Comparison of ENCODE assay signal across 24 cellular contexts in genomic region chr14:53384536-53384935, GRCh38.
"Had no signal": no experiment of that assay in that cellular context is flagged by ENCODE, and none has a peak within 500 bp of the region (broad histone marks: within the 10 kb centered on the region; RNA-seq: fewer than 3 reads in every experiment).

No MANE protein-coding gene starts in this region.

- DNase-seq: activated CD4-positive, alpha-beta T cell treated with anti-CD3 and anti-CD28 coated beads for 48 hours; activated CD4-positive, alpha-beta T cell treated with anti-CD3 and anti-CD28 coated beads, Interleukin-2, amount 50 U/mL, for 4 hours; activated CD4-positive, CD25-positive, alpha-beta regulatory T cell treated with anti-CD3 and anti-CD28 coated beads, Interleukin-2, amount 50 U/mL, for 72 hours; activated CD8-positive, alpha-beta memory T cell treated with anti-CD3 and anti-CD28 coated beads, Interleukin-2, amount 10 ng/mL, durations not matched to agents 7 days and 5 days; activated effector memory CD4-positive, alpha-beta T cell treated with Interleukin-2 at 50 U/mL for 16 hours; activated naive CD4-positive, alpha-beta T cell; activated T-cell treated with anti-CD3 and anti-CD28 coated beads, Interleukin-2, amount 50 U/mL, for 24 hours; aorta; central memory CD4-positive, alpha-beta T cell; MM.1S; NCI-H1105; NCI-H1436 treated with DMSO at 0.1 percent for 48 hours; NCI-H187; NCI-H2081; NCI-H510A treated with DMSO at 0.1 percent for 48 hours; NCI-H69; PC-3; SHP77 had no signal

- H3K27ac Mint-ChIP-seq: activated CD8-positive, alpha-beta memory T cell treated with anti-CD3 and anti-CD28 coated beads, Interleukin-2, amount 10 ng/mL, durations not matched to agents 7 days and 5 days; activated naive CD4-positive, alpha-beta T cell treated with anti-CD3 and anti-CD28 coated beads, Interleukin-2, amount 50 U/mL, for 24 hours; activated T-cell treated with anti-CD3 and anti-CD28 coated beads, Interleukin-2, amount 50 U/mL, for 24 hours; activated T-helper 1 cell treated with anti-CD3 and anti-CD28 coated beads, Interleukin-12 subunit alpha, Interleukin-12 subunit beta, Interleukin-2, Interleukin-4 antibody, amounts not matched to agents 30 ng/mL and 10 ng/mL and 1 ng/mL, durations not matched to agents 14 hours and 24 hours and 36 hours; T-helper 1 cell treated with Interleukin-12 subunit alpha and Interleukin-12 subunit beta and Interleukin-4 antibody, amounts not matched to agents 30 μg/mL and 1 μg/mL, for 36 hours; WTC11 had no signal

- H3K4me1 ChIP-seq: SJSA1 had no signal

- H3K27me3 Mint-ChIP-seq: activated CD8-positive, alpha-beta memory T cell treated with anti-CD3 and anti-CD28 coated beads, Interleukin-2, amount 10 ng/mL, durations not matched to agents 7 days and 5 days; activated naive CD4-positive, alpha-beta T cell treated with anti-CD3 and anti-CD28 coated beads, Interleukin-2, amount 50 U/mL, for 24 hours had no signal

- H3K9me3 Mint-ChIP-seq: activated naive CD4-positive, alpha-beta T cell treated with anti-CD3 and anti-CD28 coated beads, Interleukin-2, amount 50 U/mL, for 24 hours; activated T-cell treated with anti-CD3 and anti-CD28 coated beads, Interleukin-2, amount 50 U/mL, for 24 hours; activated T-helper 1 cell treated with anti-CD3 and anti-CD28 coated beads, Interleukin-12 subunit alpha, Interleukin-12 subunit beta, Interleukin-2, Interleukin-4 antibody, amounts not matched to agents 30 ng/mL and 10 ng/mL and 1 ng/mL, durations not matched to agents 14 hours and 24 hours and 36 hours; T-helper 1 cell treated with Interleukin-12 subunit alpha and Interleukin-12 subunit beta and Interleukin-4 antibody, amounts not matched to agents 30 μg/mL and 1 μg/mL, for 36 hours; WTC11 had no signal

- H3K36me3 ChIP-seq: SJSA1 had no signal

- H3K4me3 ChIP-seq: SJSA1 had no signal

- FAIRE-seq: RCC 7860 had no signal

- H3K27ac ChIP-seq: SJSA1 had no signal

- H3K36me3 Mint-ChIP-seq: activated CD8-positive, alpha-beta memory T cell treated with anti-CD3 and anti-CD28 coated beads, Interleukin-2, amount 10 ng/mL, durations not matched to agents 7 days and 5 days; WTC11 had no signal

- H3K9me3 ChIP-seq: SJSA1 had no signal

- H3K4me3 Mint-ChIP-seq: activated CD8-positive, alpha-beta memory T cell treated with anti-CD3 and anti-CD28 coated beads, Interleukin-2, amount 10 ng/mL, durations not matched to agents 7 days and 5 days; activated naive CD4-positive, alpha-beta T cell treated with anti-CD3 and anti-CD28 coated beads, Interleukin-2, amount 50 U/mL, for 24 hours; activated T-cell treated with anti-CD3 and anti-CD28 coated beads, Interleukin-2, amount 50 U/mL, for 24 hours; activated T-helper 1 cell treated with anti-CD3 and anti-CD28 coated beads, Interleukin-12 subunit alpha, Interleukin-12 subunit beta, Interleukin-2, Interleukin-4 antibody, amounts not matched to agents 30 ng/mL and 10 ng/mL and 1 ng/mL, durations not matched to agents 14 hours and 24 hours and 36 hours; T-helper 1 cell treated with Interleukin-12 subunit alpha and Interleukin-12 subunit beta and Interleukin-4 antibody, amounts not matched to agents 30 μg/mL and 1 μg/mL, for 36 hours; WTC11 had no signal
